In genomic region chr4:184451726-184452125, GRCh38 we compare ENCODE assay signal across 16 cellular contexts. TPM values are rescaled to one million over a fixed set of nuclear protein-coding genes. Genes with fewer than 3 reads are reported as not detected.
DNase-seq lines count a peak whose midpoint lies in the region; ATAC-seq, FAIRE-seq and TF ChIP-seq lines count a peak whose summit lies in the region.
"Had no signal": no experiment of that assay in that cellular context is flagged by ENCODE, and none has a peak within 500 bp of the region (broad histone marks: within the 10 kb centered on the region; RNA-seq: fewer than 3 reads in every experiment).

No MANE protein-coding gene starts in this region.

- H3K4me1 ChIP-seq in K562 (replicated peaks in 1 of 2; ENCODE audit: control insufficient read depth in 2 of 2, insufficient read depth in 2 of 2, low read length in 2 of 2) (peaks cover 8 to 37% of the 10 kb centered on the region in 2 experiments; a peak in 4 of 5 replicates), hepatocyte (ENCODE audit: insufficient read depth) (peaks cover 11% of the 10 kb centered on the region)

- no peak for TF ChIP-seq POLR2A in K562 (conservative IDR thresholded peaks at IDR 0.05)

- CTCF ChIA-PET in K562 (lab: Yijun Ruan, JAX; ENCODE audit: low intra/inter-chr PET ratio): no interaction called here

- H3K4me3 Mint-ChIP-seq in activated T-cell treated with anti-CD3 and anti-CD28 coated beads, Interleukin-2, amount 50 U/mL, for 24 hours: no peak overlapping the region
- no peak overlapping the region for H3K4me3 Mint-ChIP-seq in activated T-cell treated with anti-CD3 and anti-CD28 coated beads, Interleukin-2, amount 50 U/mL, for 4 hours
- no peak overlapping the region for H3K4me3 Mint-ChIP-seq in stimulated activated memory B cell treated with anti-CD40 and anti-IgM and Interleukin-4, amounts not matched to agents 10 μg/mL and 1 μg/mL and 100 μg/mL, for 72 hours

- peak overlapping the region; percentile 51 for H3K27ac Mint-ChIP-seq in activated T-cell treated with anti-CD3 and anti-CD28 coated beads, Interleukin-2, amount 50 U/mL, for 24 hours
- peak overlapping the region; percentile 59 for H3K27ac Mint-ChIP-seq in stimulated activated memory B cell treated with anti-CD40 and anti-IgM and Interleukin-4, amounts not matched to agents 10 μg/mL and 1 μg/mL and 100 μg/mL, for 72 hours

- no peaks in the 10 kb centered on the region for H3K36me3 ChIP-seq in K562 (ENCODE audit: control insufficient read depth, insufficient read depth, low read length)
- no peaks in the 10 kb centered on the region for H3K36me3 ChIP-seq in hepatocyte (replicated peaks; ENCODE audit: insufficient read depth, low read depth)

- no peaks in the 10 kb centered on the region for H3K9me2 ChIP-seq in hepatocyte (replicated peaks; ENCODE audit: insufficient read depth)

- H3K79me2 ChIP-seq in K562 (ENCODE audit: control insufficient read depth, insufficient read depth, low read length) (peaks cover 25% of the 10 kb centered on the region; the same call in 2 of the 3 replicates), hepatocyte (peaks cover 95% of the 10 kb centered on the region)

- H3K27me3 Mint-ChIP-seq in activated T-cell treated with anti-CD3 and anti-CD28 coated beads, Interleukin-2, amount 50 U/mL, for 24 hours: no peaks in the 10 kb centered on the region
- H3K27me3 Mint-ChIP-seq in activated T-cell treated with anti-CD3 and anti-CD28 coated beads, Interleukin-2, amount 50 U/mL, for 4 hours (ENCODE audit: low read depth): no peaks in the 10 kb centered on the region
- H3K27me3 Mint-ChIP-seq in stimulated activated memory B cell treated with anti-CD40 and anti-IgM and Interleukin-4, amounts not matched to agents 10 μg/mL and 1 μg/mL and 100 μg/mL, for 72 hours: no peaks in the 10 kb centered on the region
- H3K27me3 Mint-ChIP-seq: naive thymus-derived CD4-positive, alpha-beta T cell had no signal

- in situ Hi-C loops in K562 (cut with MboI): no loop called here

- intact Hi-C loops in K562 (cut with micrococcal nuclease): no loop called here

- H3K36me3 Mint-ChIP-seq in activated T-cell treated with anti-CD3 and anti-CD28 coated beads, Interleukin-2, amount 50 U/mL, for 24 hours (ENCODE audit: low read depth): peaks cover 40% of the 10 kb centered on the region
- H3K36me3 Mint-ChIP-seq in activated T-cell treated with anti-CD3 and anti-CD28 coated beads, Interleukin-2, amount 50 U/mL, for 4 hours (ENCODE audit: insufficient read depth): peaks cover 34% of the 10 kb centered on the region
- peaks cover 26% of the 10 kb centered on the region for H3K36me3 Mint-ChIP-seq in stimulated activated memory B cell treated with anti-CD40 and anti-IgM and Interleukin-4, amounts not matched to agents 10 μg/mL and 1 μg/mL and 100 μg/mL, for 72 hours

- H3K4me3 ChIP-seq in K562 (no peak overlapping the region), hepatocyte (no peak overlapping the region)

- no peaks in the 10 kb centered on the region for H3K9me3 ChIP-seq in K562 (replicated peaks; ENCODE audit: control insufficient read depth, insufficient read depth, low read depth, low read length)
- no peaks in the 10 kb centered on the region for H3K9me3 ChIP-seq in hepatocyte (ENCODE audit: low read depth)

- POLR2A ChIA-PET in K562 (lab: Yijun Ruan, JAX): interaction anchor here (0.5 kb wide), 1 partner anchor 141 kb away, joined by 3 read pairs; no protein-coding TSS in a partner anchor

- BruUV-seq in K562 (replicated peaks; lab: Mats Ljungman, UMichigan): no TSS peak

- peak; percentile 79 for FAIRE-seq in K562 (lab: Jason Lieb, UNC)
- FAIRE-seq: A204.1 had no signal

- no peak for ATAC-seq in activated T-cell treated with anti-CD3 and anti-CD28 coated beads, Interleukin-2, amount 50 U/mL, for 4 hours
- ATAC-seq in K562 (peak; percentile 77), HG03196 (IDR thresholded peaks at IDR 0.05; ENCODE audit: unreplicated experiment) (no peak)
- no peak for ATAC-seq in stimulated activated memory B cell treated with anti-CD40 and anti-IgM and Interleukin-4, amounts not matched to agents 10 μg/mL and 1 μg/mL and 100 μg/mL, for 72 hours
- ATAC-seq: naive thymus-derived CD4-positive, alpha-beta T cell; sciatic nerve; stimulated activated naive CD8-positive, alpha-beta T cell treated with anti-CD3 and anti-CD28 coated beads, Interleukin-15, Interleukin-2, amounts not matched to agents 100 U/mL and 50 U/mL, for 24 hours had no signal

- H3K27ac ChIP-seq in K562 (ENCODE audit: extremely low read depth, low read depth, low read length): no peak overlapping the region
- no peak overlapping the region for H3K27ac ChIP-seq in hepatocyte

- peak; percentile 90 for TF ChIP-seq EP300 in K562 (IDR thresholded peaks at IDR 0.05; ENCODE audit: low read length)

- H3K27me3 ChIP-seq in K562 (ENCODE audit: control insufficient read depth in 2 of 2, insufficient read depth in 2 of 2, low read length in 2 of 2) (no peaks in the 10 kb centered on the region), hepatocyte (no peaks in the 10 kb centered on the region)

- TF ChIP-seq RAD21 in K562 (CRISPR knock-in tag; conservative IDR thresholded peaks at IDR 0.05 in 1 of 2, IDR thresholded peaks at IDR 0.05 in 1 of 2): no peak

- H3K4me2 ChIP-seq in K562 (ENCODE audit: insufficient read depth, low read length): no peak overlapping the region
- H3K4me2 ChIP-seq in hepatocyte: no peak overlapping the region

- peaks cover 87% of the 10 kb centered on the region for H3K4me1 Mint-ChIP-seq in activated T-cell treated with anti-CD3 and anti-CD28 coated beads, Interleukin-2, amount 50 U/mL, for 24 hours (ENCODE audit: low read depth)
- H3K4me1 Mint-ChIP-seq in activated T-cell treated with anti-CD3 and anti-CD28 coated beads, Interleukin-2, amount 50 U/mL, for 4 hours (ENCODE audit: low read depth): peaks cover 82% of the 10 kb centered on the region
- peaks cover 88% of the 10 kb centered on the region for H3K4me1 Mint-ChIP-seq in stimulated activated memory B cell treated with anti-CD40 and anti-IgM and Interleukin-4, amounts not matched to agents 10 μg/mL and 1 μg/mL and 100 μg/mL, for 72 hours

- no peaks in the 10 kb centered on the region for H3K9me3 Mint-ChIP-seq in activated T-cell treated with anti-CD3 and anti-CD28 coated beads, Interleukin-2, amount 50 U/mL, for 24 hours
- no peaks in the 10 kb centered on the region for H3K9me3 Mint-ChIP-seq in activated T-cell treated with anti-CD3 and anti-CD28 coated beads, Interleukin-2, amount 50 U/mL, for 4 hours
- no peaks in the 10 kb centered on the region for H3K9me3 Mint-ChIP-seq in stimulated activated memory B cell treated with anti-CD40 and anti-IgM and Interleukin-4, amounts not matched to agents 10 μg/mL and 1 μg/mL and 100 μg/mL, for 72 hours
- H3K9me3 Mint-ChIP-seq: naive thymus-derived CD4-positive, alpha-beta T cell had no signal

- TF ChIP-seq CTCF in K562 (IDR thresholded peaks at IDR 0.05 in 2 of 3, conservative IDR thresholded peaks at IDR 0.05 in 1 of 3; ENCODE audit: insufficient read depth in 2 of 3, low read depth in 1 of 3, low read length in 3 of 3) (no peak), hepatocyte (IDR thresholded peaks at IDR 0.05; ENCODE audit: poor library complexity) (no peak)

- H4K20me1 ChIP-seq in K562 (replicated peaks; ENCODE audit: control insufficient read depth, insufficient read depth, low read length) (peaks cover 54% of the 10 kb centered on the region), hepatocyte (ENCODE audit: insufficient read depth, poor library complexity, severe bottlenecking) (peaks cover 63% of the 10 kb centered on the region)

- no peak for DNase-seq in activated T-cell treated with anti-CD3 and anti-CD28 coated beads, Interleukin-2, amount 50 U/mL, for 24 hours
- DNase-seq in activated T-cell treated with anti-CD3 and anti-CD28 coated beads, Interleukin-2, amount 50 U/mL, for 4 hours: no peak
- DNase-seq in NOMO-1 treated with DMSO at 0.1 percent for 48 hours (lab: John Stamatoyannopoulos, UW; ENCODE audit: unreplicated experiment) (peak; percentile 41), K562 (ENCODE audit: extremely low read depth in 1 of 4, low spot score in 3 of 4) (peak; percentile 27 to 72 (median 50)), NCI-H1092 treated with DMSO at 0.1 percent for 48 hours (lab: John Stamatoyannopoulos, UW) (no peak), hepatocyte (ENCODE audit: low spot score) (no peak)
- DNase-seq: anterior cingulate cortex; cortex of kidney; GOT3; naive thymus-derived CD4-positive, alpha-beta T cell; NCI-H2081; stimulated activated naive CD8-positive, alpha-beta T cell treated with anti-CD3 and anti-CD28 coated beads, Interleukin-15, Interleukin-2, amounts not matched to agents 100 U/mL and 50 U/mL, for 24 hours had no signal

- H3K9me1 ChIP-seq in K562 (ENCODE audit: control insufficient read depth, insufficient read depth, low read length): no peaks in the 10 kb centered on the region

- H3K9ac ChIP-seq in K562 (ENCODE audit: insufficient read depth in 1 of 2, low read depth in 2 of 2, low read length in 2 of 2): no peak overlapping the region

- H2AFZ ChIP-seq in K562 (ENCODE audit: low read depth, low read length) (no peak overlapping the region), hepatocyte (no peak overlapping the region)

RNA-seq across cellular contexts. Expression of gene IRF2, which starts 22.6 kb away (rescaled TPM):
- 10 to 100 TPM; 29.3 to 37.4 (median 32.8) TPM for total RNA-seq in activated T-cell treated with anti-CD3 and anti-CD28 coated beads, Interleukin-2, amount 50 U/mL, for 4 hours
- total RNA-seq in K562 (2011; cell fraction: chromatin; rRNA removed; ENCODE audit: low replicate concordance): 15.6 and 19.2 TPM in 2 replicates
- total RNA-seq in K562 (2011; cell fraction: nucleolus; rRNA removed): 10.3 and 10.7 TPM in 2 replicates
- 10.5 and 12.5 TPM in 2 replicates for total RNA-seq in K562 (2011; cell fraction: nucleoplasm; rRNA removed)
- total RNA-seq in K562 (2014; rRNA removed): 7.1 and 8.2 TPM in 2 replicates
- total RNA-seq in K562 (2014; rRNA removed; fragmentation: Illumina TruSeq; extraction: Trizol): 12.0 TPM in 2 replicates
- 9.9 and 10.2 TPM in 2 replicates for total RNA-seq in K562 (2015; rRNA removed; fragmentation: Illumina TruSeq; extraction: Trizol)
- total RNA-seq in K562 (2021): 11.3 and 11.9 TPM in 2 replicates
- 11.3 and 15.3 TPM in 2 replicates for polyA plus RNA-seq in K562 (2011; rRNA removed)
- 11.6 and 13.5 TPM in 2 replicates for polyA plus RNA-seq in K562 (2011; cell fraction: cytosol; rRNA removed)
- 9.3 and 12.3 TPM in 2 replicates for polyA plus RNA-seq in K562 (2011; cell fraction: nucleus; rRNA removed)
- 10.6 and 13.8 TPM in 2 replicates for polyA plus RNA-seq in K562 (2012)
- 12.2 and 14.5 TPM in 2 replicates for polyA plus RNA-seq in K562 (2014; fragmentation: Illumina TruSeq; extraction: Trizol)
- 10 to 100 TPM in 1 of 2 experiments, 1 to 10 TPM in 1; 8.8 to 17.1 TPM for polyA plus RNA-seq in K562 (2014; fragmentation: Nextera tagmentation; extraction: Ambion mirVana)
- polyA plus RNA-seq in K562 (2014; rRNA removed): 8.4 and 9.4 TPM in 2 replicates
- polyA minus RNA-seq in K562 (2011; rRNA and poly(A)+ RNA removed): 18.1 and 18.7 TPM in 2 replicates
- polyA minus RNA-seq in K562 (2011; cell fraction: cytosol; rRNA and poly(A)+ RNA removed): 8.7 and 10.5 TPM in 2 replicates
- 7.4 and 19.0 TPM in 2 replicates for polyA minus RNA-seq in K562 (2011; cell fraction: nucleus; rRNA and poly(A)+ RNA removed)
- total RNA-seq in hepatocyte: 41.1 and 50.5 TPM in 2 replicates
- polyA plus RNA-seq in hepatocyte: 17.7 and 19.1 TPM in 2 replicates

Comparison
In these comparisons a context has a peak if more than half of its experiments do, and no peak if none do; other contexts are left out.
1. DNase-seq: peak in NOMO-1 treated with DMSO at 0.1 percent for 48 hours (single experiment) and K562 (4 of 4); none in activated T-cell treated with anti-CD3 and anti-CD28 coated beads, Interleukin-2, amount 50 U/mL, for 24 hours (single experiment), activated T-cell treated with anti-CD3 and anti-CD28 coated beads, Interleukin-2, amount 50 U/mL, for 4 hours (single experiment), NCI-H1092 treated with DMSO at 0.1 percent for 48 hours (single experiment) and hepatocyte (single experiment).